22 cellular contexts compared by ENCODE assay signal in the genomic region with DNA sequence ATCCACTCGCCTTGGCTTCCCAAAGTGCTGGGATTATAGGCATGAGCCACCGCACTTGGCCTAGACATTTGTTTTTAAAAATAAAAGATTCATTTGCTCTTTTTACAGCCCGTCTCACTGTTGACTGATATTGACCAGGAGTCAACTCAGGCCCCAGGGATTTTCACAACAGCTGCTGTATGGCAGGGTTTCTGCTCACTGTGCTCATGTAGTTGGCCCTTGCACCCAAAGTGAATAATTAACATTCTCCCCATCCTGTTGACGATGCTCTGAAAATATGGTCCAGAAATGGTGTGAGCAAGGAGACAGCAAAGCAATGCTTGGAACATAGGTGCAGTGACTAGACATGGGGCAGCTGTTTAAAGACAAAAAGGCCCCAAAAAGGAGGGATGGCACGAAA. TPM values are rescaled to one million over a fixed set of nuclear protein-coding genes. Genes with fewer than 3 reads are reported as not detected.
DNase-seq lines count a peak whose midpoint lies in the region; ATAC-seq and TF ChIP-seq lines count a peak whose summit lies in the region.
"Had no signal": no experiment of that assay in that cellular context is flagged by ENCODE, and none has a peak within 500 bp of the region (broad histone marks: within the 10 kb centered on the region; RNA-seq: fewer than 3 reads in every experiment).

No MANE protein-coding gene starts in this region.

- H3K27ac Mint-ChIP-seq in activated naive CD4-positive, alpha-beta T cell treated with anti-CD3 and anti-CD28 coated beads, Interleukin-2, amount 10 ng/mL, durations not matched to agents 7 days and 5 days, result peak overlapping the region; percentile 71
- no peak overlapping the region for H3K27ac Mint-ChIP-seq in activated naive CD4-positive, alpha-beta T cell treated with anti-CD3 and anti-CD28 coated beads, Interleukin-2, amount 50 U/mL, for 72 hours
- peak overlapping the region; percentile 56 for H3K27ac Mint-ChIP-seq in central memory CD8-positive, alpha-beta T cell (ENCODE audit: low read depth)
- H3K27ac Mint-ChIP-seq in osteocyte (ENCODE audit: unreplicated experiment), result no peak overlapping the region
- H3K27ac Mint-ChIP-seq: brain, WTC11 had no signal

- no peak overlapping the region for H3K4me3 Mint-ChIP-seq in activated naive CD4-positive, alpha-beta T cell treated with anti-CD3 and anti-CD28 coated beads, Interleukin-2, amount 10 ng/mL, durations not matched to agents 7 days and 5 days
- peak overlapping the region; percentile 81 for H3K4me3 Mint-ChIP-seq in central memory CD8-positive, alpha-beta T cell
- no peak overlapping the region for H3K4me3 Mint-ChIP-seq in osteocyte (ENCODE audit: unreplicated experiment)
- H3K4me3 Mint-ChIP-seq: brain, WTC11 had no signal

- H3K27ac ChIP-seq in KMS-11 (no peak overlapping the region), body of pancreas (no peak overlapping the region)
- H3K27ac ChIP-seq: lower lobe of right lung, tibial nerve had no signal

- CTCF ChIA-PET in activated naive CD4-positive, alpha-beta T cell treated with anti-CD3 and anti-CD28 coated beads, Interleukin-2, amount 10 ng/mL, durations not matched to agents 7 days and 5 days (lab: Charles Lee), result interaction anchor here (0.7 to 14.4 kb wide), 27 partner anchors 8 to 425 kb away, joined by 3 to 228 read pairs (median 10); a partner anchor contains a TSS

- H3K27me3 Mint-ChIP-seq in activated naive CD4-positive, alpha-beta T cell treated with anti-CD3 and anti-CD28 coated beads, Interleukin-2, amount 10 ng/mL, durations not matched to agents 7 days and 5 days, result peaks cover 14% of the 10 kb centered on the region
- H3K27me3 Mint-ChIP-seq in central memory CD8-positive, alpha-beta T cell, result no peaks in the 10 kb centered on the region
- H3K27me3 Mint-ChIP-seq in osteocyte (ENCODE audit: unreplicated experiment), result peaks cover 60% of the 10 kb centered on the region
- H3K27me3 Mint-ChIP-seq: B cell; naive thymus-derived CD8-positive, alpha-beta T cell had no signal

- H3K9me3 Mint-ChIP-seq in activated naive CD4-positive, alpha-beta T cell treated with anti-CD3 and anti-CD28 coated beads, Interleukin-2, amount 10 ng/mL, durations not matched to agents 7 days and 5 days, result peaks cover 4% of the 10 kb centered on the region
- H3K9me3 Mint-ChIP-seq in activated naive CD4-positive, alpha-beta T cell treated with anti-CD3 and anti-CD28 coated beads, Interleukin-2, amount 50 U/mL, for 72 hours, result no peaks in the 10 kb centered on the region
- H3K9me3 Mint-ChIP-seq in central memory CD8-positive, alpha-beta T cell, result no peaks in the 10 kb centered on the region
- no peaks in the 10 kb centered on the region for H3K9me3 Mint-ChIP-seq in osteocyte (ENCODE audit: unreplicated experiment)
- H3K9me3 Mint-ChIP-seq: brain; naive thymus-derived CD8-positive, alpha-beta T cell had no signal

- no peaks in the 10 kb centered on the region for H4K20me1 ChIP-seq in KMS-11 (ENCODE audit: insufficient read depth)

- no peak overlapping the region for H3K9ac ChIP-seq in KMS-11

- peaks cover 13% of the 10 kb centered on the region for H3K36me3 Mint-ChIP-seq in activated naive CD4-positive, alpha-beta T cell treated with anti-CD3 and anti-CD28 coated beads, Interleukin-2, amount 10 ng/mL, durations not matched to agents 7 days and 5 days
- no peaks in the 10 kb centered on the region for H3K36me3 Mint-ChIP-seq in activated naive CD4-positive, alpha-beta T cell treated with anti-CD3 and anti-CD28 coated beads, Interleukin-2, amount 50 U/mL, for 72 hours
- H3K36me3 Mint-ChIP-seq in central memory CD8-positive, alpha-beta T cell (ENCODE audit: insufficient read depth), result peaks cover 11% of the 10 kb centered on the region
- no peaks in the 10 kb centered on the region for H3K36me3 Mint-ChIP-seq in osteocyte (ENCODE audit: unreplicated experiment)
- H3K36me3 Mint-ChIP-seq: brain; naive thymus-derived CD8-positive, alpha-beta T cell; WTC11 had no signal

- no peak for DNase-seq in activated naive CD4-positive, alpha-beta T cell treated with anti-CD3 and anti-CD28 coated beads, Interleukin-2, amount 10 ng/mL, durations not matched to agents 7 days and 5 days
- no peak for DNase-seq in activated naive CD4-positive, alpha-beta T cell treated with anti-CD3 and anti-CD28 coated beads, Interleukin-2, amount 50 U/mL, for 72 hours (ENCODE audit: low spot score in 2 of 2)
- no peak for DNase-seq in central memory CD8-positive, alpha-beta T cell (ENCODE audit: low spot score in 2 of 2)
- DNase-seq in osteocyte (ENCODE audit: extremely low spot score, unreplicated experiment), result peak; percentile 30
- DNase-seq in NCI-H69 (lab: John Stamatoyannopoulos, UW), result no peak
- no peak for DNase-seq in DMS114 treated with DMSO at 0.1 percent for 48 hours (lab: John Stamatoyannopoulos, UW; ENCODE audit: unreplicated experiment)
- DNase-seq in body of pancreas, result no peak
- DNase-seq: glutamatergic neuron, HCEC 1CT, NCI-H446 treated with DMSO at 0.1 percent for 48 hours, T1000 had no signal

- H3K4me3 ChIP-seq in KMS-11 (IDR thresholded peaks at IDR 0.05; ENCODE audit: insufficient read depth, low read depth, low read length) (no peak overlapping the region), body of pancreas (no peak overlapping the region)
- H3K4me3 ChIP-seq: lower lobe of right lung, tibial nerve had no signal

- no peak for TF ChIP-seq POLR2A in body of pancreas (IDR thresholded peaks at IDR 0.05)

- peak overlapping the region; percentile 53; the same call in 1 of the 2 replicates for H2AFZ ChIP-seq in KMS-11 (ENCODE audit: low read depth)

- H3K4me1 ChIP-seq in KMS-11 (ENCODE audit: low read depth, poor library complexity, severe bottlenecking), result peaks cover 27% of the 10 kb centered on the region
- no peaks in the 10 kb centered on the region for H3K4me1 ChIP-seq in body of pancreas
- H3K4me1 ChIP-seq: tibial nerve had no signal

- no peak for ATAC-seq in activated naive CD4-positive, alpha-beta T cell treated with anti-CD3 and anti-CD28 coated beads, Interleukin-2, amount 50 U/mL, for 72 hours
- no peak for ATAC-seq in central memory CD8-positive, alpha-beta T cell (replicated peaks; ENCODE audit: extremely low read depth, poor library complexity, severe bottlenecking)
- ATAC-seq in body of pancreas, result no peak

- no peaks in the 10 kb centered on the region for H3K27me3 ChIP-seq in KMS-11 (ENCODE audit: insufficient read depth, low read depth)
- H3K27me3 ChIP-seq in body of pancreas, result no peaks in the 10 kb centered on the region
- H3K27me3 ChIP-seq: tibial nerve had no signal

- no peaks in the 10 kb centered on the region for H3K9me3 ChIP-seq in body of pancreas
- H3K9me3 ChIP-seq: lower lobe of right lung, tibial nerve had no signal

- no peaks in the 10 kb centered on the region for H3K79me2 ChIP-seq in KMS-11 (ENCODE audit: insufficient read depth, low read depth)

- peaks cover 65% of the 10 kb centered on the region for H3K4me1 Mint-ChIP-seq in activated naive CD4-positive, alpha-beta T cell treated with anti-CD3 and anti-CD28 coated beads, Interleukin-2, amount 10 ng/mL, durations not matched to agents 7 days and 5 days
- peaks cover 58% of the 10 kb centered on the region for H3K4me1 Mint-ChIP-seq in central memory CD8-positive, alpha-beta T cell
- no peaks in the 10 kb centered on the region for H3K4me1 Mint-ChIP-seq in osteocyte (ENCODE audit: unreplicated experiment)
- H3K4me1 Mint-ChIP-seq: brain, WTC11 had no signal

- WGBS in body of pancreas, 2 donors, result 75 to 78% methylated on average over 5 of the region's 5 CpGs

- H3K36me3 ChIP-seq in KMS-11 (ENCODE audit: insufficient read depth) (no peaks in the 10 kb centered on the region), body of pancreas (replicated peaks in 1 of 2; ENCODE audit: insufficient read depth in 1 of 2, low read depth in 2 of 2) (no peaks in the 10 kb centered on the region)
- H3K36me3 ChIP-seq: lower lobe of right lung, tibial nerve had no signal

- H3K4me2 ChIP-seq in KMS-11, result no peak overlapping the region

- TF ChIP-seq CTCF in KMS-11 (conservative IDR thresholded peaks at IDR 0.05; ENCODE audit: low read depth, low read length), result no peak
- no peak for TF ChIP-seq CTCF in osteocyte (IDR thresholded peaks at IDR 0.05)
- TF ChIP-seq CTCF in body of pancreas (IDR thresholded peaks at IDR 0.05), result no peak

- intact Hi-C loops in body of pancreas (cut with DNase I), result no loop called here

RNA-seq across cellular contexts. Expression of a gene that starts 2.9 kb away (rescaled TPM):
- total RNA-seq in activated naive CD4-positive, alpha-beta T cell treated with anti-CD3 and anti-CD28 coated beads, Interleukin-2, amount 50 U/mL, for 72 hours, result under 1 TPM in 1 of 2 donors, not detected in 1; 0.25 TPM
- not detected in 2 replicates for total RNA-seq in osteocyte
- total RNA-seq in body of pancreas, result under 1 TPM in 1 of 2 donors, not detected in 1; 0.78 TPM
- total RNA-seq: A673, chondrocyte, HT1080, osteoblast, WTC11 had no signal

RNA-seq across cellular contexts. Expression of a gene that starts 13.9 kb away (rescaled TPM):
- total RNA-seq in activated naive CD4-positive, alpha-beta T cell treated with anti-CD3 and anti-CD28 coated beads, Interleukin-2, amount 50 U/mL, for 72 hours, result under 1 TPM in 1 of 2 donors, not detected in 1; 0.19 TPM
- not detected in 2 replicates for total RNA-seq in osteocyte
- 1 to 10 TPM; 1.8 to 7.9 TPM for total RNA-seq in body of pancreas
- total RNA-seq: A673, chondrocyte, HT1080, osteoblast, WTC11 had no signal

RNA-seq across cellular contexts. Expression of a gene that starts 39.2 kb away (rescaled TPM):
- 1 to 10 TPM in 1 of 2 donors, under 1 TPM in 1; 0.72 to 1.4 TPM for total RNA-seq in activated naive CD4-positive, alpha-beta T cell treated with anti-CD3 and anti-CD28 coated beads, Interleukin-2, amount 50 U/mL, for 72 hours
- total RNA-seq in osteocyte (not detected in 2 replicates), body of pancreas (1 to 10 TPM in 1 of 2 donors, not detected in 1; 1.3 TPM)
- total RNA-seq: A673, chondrocyte, WTC11 had no signal

Comparison
In these comparisons a context has a peak if more than half of its experiments do, and no peak if none do; other contexts are left out.
1. H3K27ac Mint-ChIP-seq: peak in activated naive CD4-positive, alpha-beta T cell treated with anti-CD3 and anti-CD28 coated beads, Interleukin-2, amount 10 ng/mL, durations not matched to agents 7 days and 5 days (single experiment) and central memory CD8-positive, alpha-beta T cell (single experiment); none in activated naive CD4-positive, alpha-beta T cell treated with anti-CD3 and anti-CD28 coated beads, Interleukin-2, amount 50 U/mL, for 72 hours (0 of 2) and osteocyte (single experiment).